ENCODE assay signal across 8 cellular contexts in the genomic region with DNA sequence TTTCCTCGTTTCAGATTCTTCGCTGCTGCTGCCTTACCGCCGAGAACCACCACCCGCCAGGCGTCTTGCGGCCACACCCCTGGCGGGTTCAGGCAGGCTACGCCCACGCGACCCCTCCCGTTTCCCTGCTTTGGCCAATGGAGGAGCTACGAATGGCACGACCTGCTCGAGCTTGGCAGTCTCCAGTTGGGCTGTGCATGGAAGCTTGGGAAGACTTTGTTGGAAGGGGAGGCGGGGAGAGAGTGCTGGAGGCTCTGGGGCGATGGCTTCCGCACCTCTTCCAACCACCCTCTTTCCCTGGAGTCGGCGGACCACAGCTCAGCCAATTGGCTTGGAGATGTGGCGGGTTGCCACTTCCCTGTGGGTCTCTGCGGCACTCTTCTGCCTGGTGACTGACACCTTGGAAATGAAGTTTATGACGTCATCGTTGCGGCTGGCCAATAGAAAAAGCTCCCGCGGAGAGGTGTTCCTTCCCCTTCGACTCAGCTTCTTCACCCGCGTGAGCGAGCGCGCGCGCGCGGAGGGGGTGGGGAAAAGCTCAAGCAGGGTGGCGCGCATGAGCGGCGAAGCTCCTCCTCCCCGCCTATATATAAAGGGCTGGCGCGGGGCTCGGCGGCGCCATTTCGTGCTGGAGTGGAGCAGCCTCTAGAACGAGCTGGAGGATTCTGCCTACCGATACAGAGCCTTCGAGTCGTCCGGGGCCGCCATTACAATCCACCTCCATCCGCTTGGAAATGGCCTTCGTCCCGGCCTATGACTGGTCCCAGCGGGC.
A peak's percentile ranks its signal among the peaks of the same experiment; 100 is the strongest.
DNase-seq lines count a peak whose midpoint lies in the region; ATAC-seq and TF ChIP-seq lines count a peak whose summit lies in the region.

No MANE protein-coding gene starts in this region.

- peak; percentile 98 for DNase-seq in Ammon's horn (ENCODE audit: low spot score)
- DNase-seq in NCI-H446 treated with DMSO at 0.1 percent for 48 hours (lab: John Stamatoyannopoulos, UW) = peak; percentile 99
- DNase-seq in activated CD4-positive, CD25-positive, alpha-beta regulatory T cell treated with anti-CD3 and anti-CD28 coated beads, Interleukin-2, amount 50 U/mL, for 72 hours = peak; percentile 99
- DNase-seq in cerebellar nuclear complex (lab: John Stamatoyannopoulos, UW) = peak; percentile 96 to 99
- peak; percentile 100 for DNase-seq in islet precursor cell
- peak; percentile 99 for DNase-seq in stimulated activated CD4-positive, alpha-beta T cell treated with anti-CD3 and anti-CD28 coated beads, Interleukin-12 subunit alpha, Interleukin-12 subunit beta, amount 100 ng/mL, for 4 hours

- peak; percentile 100 for TF ChIP-seq POLR2A in GM19099 (IDR thresholded peaks at IDR 0.05; ENCODE audit: extremely low read depth, insufficient read length, low read depth)

- ATAC-seq in HG03378 (IDR thresholded peaks at IDR 0.05; ENCODE audit: unreplicated experiment) = peak; percentile 52

Comparison
In these comparisons a context has a peak if more than half of its experiments do, and no peak if none do; other contexts are left out.
1. Peak in every context shown above with its lines: DNase-seq and ATAC-seq.